In the genomic region with DNA sequence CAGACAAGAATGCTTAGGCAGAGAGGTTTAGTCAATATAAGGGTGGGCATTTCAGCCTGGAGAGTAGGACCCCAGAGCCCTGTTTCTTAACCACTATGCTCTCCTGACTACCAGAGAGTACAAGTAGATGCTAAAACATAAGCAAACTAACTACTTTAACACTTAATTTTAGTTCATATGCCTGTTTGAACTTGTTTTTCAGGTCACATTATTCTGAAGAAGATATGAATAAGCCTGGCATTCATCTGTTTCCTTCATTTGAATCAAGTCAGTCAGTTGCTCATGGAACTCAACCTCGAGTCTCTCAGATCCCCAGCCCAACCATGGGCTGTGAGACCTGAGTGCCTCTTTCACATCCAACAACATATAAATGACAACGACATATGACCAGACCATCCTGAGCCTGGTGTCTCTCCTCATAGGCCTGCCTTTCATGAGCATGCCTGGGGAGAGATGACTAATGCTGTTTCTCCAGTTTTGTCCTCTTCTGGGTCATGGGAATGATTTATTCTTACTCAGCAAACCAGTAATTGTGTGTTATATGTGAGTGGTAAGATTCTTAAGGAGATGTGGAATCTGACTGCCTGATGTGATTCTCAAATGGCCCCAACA, we compare ENCODE assay signal across 9 cellular contexts.
DNase-seq lines count a peak whose midpoint lies in the region; ATAC-seq and TF ChIP-seq lines count a peak whose summit lies in the region.
"Had no signal": no experiment of that assay in that cellular context is flagged by ENCODE, and none has a peak within 500 bp of the region (broad histone marks: within the 10 kb centered on the region; RNA-seq: fewer than 3 reads in every experiment).

No MANE protein-coding gene starts in this region.

- H3K36me3 ChIP-seq in kidney epithelial cell (ENCODE audit: control insufficient read depth, insufficient read depth, low read length) (no peaks in the 10 kb centered on the region), ascending aorta (no peaks in the 10 kb centered on the region), Karpas-422 (ENCODE audit: insufficient read depth, low read length) (no peaks in the 10 kb centered on the region), neuronal stem cell (replicated peaks in 1 of 2; ENCODE audit: control insufficient read depth in 2 of 2, insufficient read depth in 2 of 2, low read length in 2 of 2) (no peaks in the 10 kb centered on the region)

- H3K4me3 ChIP-seq in AG09309 (ENCODE audit: control insufficient read depth, low read depth, low read length) (no peak overlapping the region), kidney epithelial cell (ENCODE audit: low read depth, low read length) (no peak overlapping the region), ascending aorta (no peak overlapping the region), Karpas-422 (ENCODE audit: low read length) (no peak overlapping the region), neuronal stem cell (ENCODE audit: low read length in 2 of 2) (no peak overlapping the region)

- H3K4me1 ChIP-seq in ascending aorta (no peaks in the 10 kb centered on the region), Karpas-422 (ENCODE audit: low read length) (peaks cover 9% of the 10 kb centered on the region), neuronal stem cell (ENCODE audit: control insufficient read depth in 2 of 2, insufficient read depth in 1 of 2, low read depth in 1 of 2, low read length in 2 of 2) (peaks cover 0 to 1% of the 10 kb centered on the region in 2 donors)

- H2AK5ac ChIP-seq in neuronal stem cell (ENCODE audit: low read depth, low read length), result no peak overlapping the region

- H3K27me3 ChIP-seq in kidney epithelial cell (ENCODE audit: control insufficient read depth, insufficient read depth, low read length) (no peaks in the 10 kb centered on the region), ascending aorta (no peaks in the 10 kb centered on the region), Karpas-422 (ENCODE audit: low read length) (no peaks in the 10 kb centered on the region), neuronal stem cell (ENCODE audit: control insufficient read depth in 3 of 3, insufficient read depth in 3 of 3, low read depth in 1 of 3, low read length in 3 of 3) (no peaks in the 10 kb centered on the region)

- H2BK120ac ChIP-seq in neuronal stem cell (ENCODE audit: low read depth, low read length), result no peak overlapping the region

- no peaks in the 10 kb centered on the region for H3K79me1 ChIP-seq in neuronal stem cell (ENCODE audit: low read depth, low read length)

- H3K23ac ChIP-seq in neuronal stem cell (ENCODE audit: low read depth, low read length, poor library complexity), result no peak overlapping the region

- H4K20me1 ChIP-seq in Karpas-422 (ENCODE audit: insufficient read depth, low read depth, low read length), result no peaks in the 10 kb centered on the region

- H2BK15ac ChIP-seq in neuronal stem cell (ENCODE audit: low read length), result no peak overlapping the region

- no peak for ATAC-seq in HG02938 (IDR thresholded peaks at IDR 0.05; ENCODE audit: unreplicated experiment)

- no peak overlapping the region for H4K91ac ChIP-seq in neuronal stem cell (ENCODE audit: low read depth, low read length, poor library complexity)

- no peak overlapping the region for H3K9ac ChIP-seq in Karpas-422 (ENCODE audit: low read length)
- no peak overlapping the region for H3K9ac ChIP-seq in neuronal stem cell (ENCODE audit: low read depth, low read length, poor library complexity)

- H3K14ac ChIP-seq in neuronal stem cell (ENCODE audit: low read length), result no peak overlapping the region

- H3K9me2 ChIP-seq in Karpas-422 (replicated peaks; ENCODE audit: insufficient read depth, low read length), result no peaks in the 10 kb centered on the region

- H3K79me2 ChIP-seq in Karpas-422 (ENCODE audit: low read length), result no peaks in the 10 kb centered on the region

- H3K4me2 ChIP-seq in Karpas-422 (ENCODE audit: low read depth, low read length, poor library complexity, severe bottlenecking), result no peak overlapping the region
- H3K4me2 ChIP-seq in neuronal stem cell (ENCODE audit: insufficient read depth, low read length, poor library complexity, severe bottlenecking), result no peak overlapping the region

- WGBS in neuronal stem cell (ENCODE audit: extremely low coverage in 2 of 2, insufficient read length in 2 of 2, insufficient replicate concordance in 1 of 2), 2 donors, result no CpG with 5 or more reads among the region's 2 CpGs

- no peak overlapping the region for H3K4ac ChIP-seq in neuronal stem cell (ENCODE audit: low read length)

- TF ChIP-seq CTCF in AG09309 (IDR thresholded peaks at IDR 0.05; ENCODE audit: control insufficient read depth, insufficient read depth, low read depth, low read length, missing control alignments), result no peak
- TF ChIP-seq CTCF in kidney epithelial cell (IDR thresholded peaks at IDR 0.05; ENCODE audit: insufficient read depth, low read length, poor library complexity, severe bottlenecking), result no peak
- TF ChIP-seq CTCF in ascending aorta (IDR thresholded peaks at IDR 0.05), result no peak

- no peak overlapping the region for H2BK5ac ChIP-seq in neuronal stem cell (ENCODE audit: low read length)

- no peak overlapping the region for H4K8ac ChIP-seq in neuronal stem cell (ENCODE audit: low read depth, low read length)

- peak; percentile 56 for DNase-seq in AG09309 (ENCODE audit: low read depth)
- DNase-seq in H4 (ENCODE audit: low spot score), result peak; percentile 16
- peak; percentile 75 for DNase-seq in amniotic epithelial cell (ENCODE audit: low read depth)
- DNase-seq in kidney epithelial cell (ENCODE audit: low read depth), result peak; percentile 31
- DNase-seq in ascending aorta (ENCODE audit: low spot score in 2 of 2), result no peak
- DNase-seq in Karpas-422, result no peak
- no peak for DNase-seq in neuronal stem cell (ENCODE audit: low spot score)
- DNase-seq: NCI-H187 had no signal

- no peak overlapping the region for H3K18ac ChIP-seq in neuronal stem cell (ENCODE audit: low read length)

- intact Hi-C loops in ascending aorta (cut with DNase I), result no loop called here

- H2AFZ ChIP-seq in Karpas-422 (ENCODE audit: low read length), result no peak overlapping the region
- no peak overlapping the region for H2AFZ ChIP-seq in neuronal stem cell (ENCODE audit: low read length)

- H2BK12ac ChIP-seq in neuronal stem cell (ENCODE audit: low read length), result no peak overlapping the region

- H3K27ac ChIP-seq in ascending aorta (no peak overlapping the region), Karpas-422 (ENCODE audit: low read length) (no peak overlapping the region), neuronal stem cell (replicated peaks; ENCODE audit: low read length) (no peak overlapping the region)

- peaks cover 0 to 12% of the 10 kb centered on the region in 2 donors for H3K9me3 ChIP-seq in ascending aorta
- H3K9me3 ChIP-seq in Karpas-422 (ENCODE audit: low read length), result no peaks in the 10 kb centered on the region; the same call in 1 of the 2 replicates
- H3K9me3 ChIP-seq in neuronal stem cell (replicated peaks in 1 of 2; ENCODE audit: control insufficient read depth in 2 of 2, insufficient read depth in 1 of 2, low read depth in 1 of 2, low read length in 2 of 2), result peaks cover 3 to 11% of the 10 kb centered on the region in 2 donors

Comparison
In these comparisons a context has a peak if more than half of its experiments do, and no peak if none do; other contexts are left out.
1. DNase-seq: peak in AG09309 (single experiment), H4 (single experiment), amniotic epithelial cell (single experiment) and kidney epithelial cell (single experiment); none in ascending aorta (0 of 2), Karpas-422 (single experiment) and neuronal stem cell (single experiment).